In the genomic region with DNA sequence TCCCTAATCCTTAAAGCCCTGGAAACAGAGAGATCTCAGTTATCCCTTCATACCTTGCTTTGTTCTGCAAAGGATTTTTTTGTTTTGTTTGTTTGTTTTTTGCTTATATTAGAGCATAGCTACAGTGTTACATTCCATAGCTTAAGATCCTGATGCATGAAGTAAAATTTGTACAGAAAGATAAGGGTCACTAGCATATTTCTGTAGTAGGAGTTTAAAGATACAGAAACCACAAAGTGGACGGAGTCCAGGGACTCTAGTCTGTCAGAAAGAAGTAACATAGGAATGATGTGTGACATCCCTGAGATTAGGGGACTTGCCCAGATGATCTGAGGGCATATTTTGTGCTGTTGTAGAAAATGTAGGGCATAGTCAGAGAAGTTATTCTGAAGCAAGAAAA, we compare ENCODE assay signal across 25 cellular contexts.
"Had no signal": no experiment of that assay in that cellular context is flagged by ENCODE, and none has a peak within 500 bp of the region (broad histone marks: within the 10 kb centered on the region; RNA-seq: fewer than 3 reads in every experiment).

No MANE protein-coding gene starts in this region.

- H3K27ac Mint-ChIP-seq: activated naive CD4-positive, alpha-beta T cell treated with anti-CD3 and anti-CD28 coated beads, Interleukin-2, amount 10 ng/mL, durations not matched to agents 7 days and 5 days; activated T-cell treated with anti-CD3 and anti-CD28 coated beads, Interleukin-2, amount 50 U/mL, for 72 hours; dendritic cell treated with granulocyte-macrophage colony-stimulating factor and Interleukin-4, amounts not matched to agents 40 ng/mL and 50 ng/mL, for 4 days; stimulated activated effector memory CD8-positive, alpha-beta T cell treated with anti-CD3 and anti-CD28 coated beads, Interleukin-12 subunit alpha, Interleukin-12 subunit beta, amount 100 ng/mL, for 72 hours had no signal

- DNase-seq: activated CD4-positive, alpha-beta T cell treated with anti-CD3 and anti-CD28 coated beads for 4 hours; activated CD4-positive, alpha-beta T cell treated with anti-CD3 and anti-CD28 coated beads, Interleukin-2, amount 50 U/mL, for 48 hours; activated CD4-positive, CD25-positive, alpha-beta regulatory T cell; activated effector memory CD4-positive, alpha-beta T cell treated with Interleukin-2 at 50 U/mL for 16 hours; activated naive CD4-positive, alpha-beta T cell treated with anti-CD3 and anti-CD28 coated beads, Interleukin-2, amount 10 ng/mL, durations not matched to agents 7 days and 5 days; activated T-cell treated with anti-CD3 and anti-CD28 coated beads, Interleukin-2, amount 50 U/mL, for 72 hours; aorta; brain microvascular endothelial cell; caudate nucleus; effector memory CD4-positive, alpha-beta T cell; hippocampal formation; kidney glomerular epithelial cell; left lung; naive thymus-derived CD4-positive, alpha-beta T cell; occipital lobe; small intestine; stimulated activated CD4-positive, alpha-beta T cell treated with anti-CD3 and anti-CD28 coated beads, Interleukin-2, amount 100 ng/mL, for 24 hours; stimulated activated naive CD8-positive, alpha-beta T cell treated with anti-CD3 and anti-CD28 coated beads, Interleukin-15, amount 100 ng/mL, for 72 hours; tibial artery had no signal

- H3K9me3 Mint-ChIP-seq: activated naive CD4-positive, alpha-beta T cell treated with anti-CD3 and anti-CD28 coated beads, Interleukin-2, amount 10 ng/mL, durations not matched to agents 7 days and 5 days; activated T-cell treated with anti-CD3 and anti-CD28 coated beads, Interleukin-2, amount 50 U/mL, for 72 hours; dendritic cell treated with granulocyte-macrophage colony-stimulating factor and Interleukin-4, amounts not matched to agents 40 ng/mL and 50 ng/mL, for 4 days; naive thymus-derived CD4-positive, alpha-beta T cell; stimulated activated effector memory CD8-positive, alpha-beta T cell treated with anti-CD3 and anti-CD28 coated beads, Interleukin-12 subunit alpha, Interleukin-12 subunit beta, amount 100 ng/mL, for 72 hours; stimulated activated naive CD8-positive, alpha-beta T cell treated with anti-CD3 and anti-CD28 coated beads, Interleukin-15, amount 100 ng/mL, for 72 hours had no signal

- H3K4me1 Mint-ChIP-seq: stimulated activated effector memory CD8-positive, alpha-beta T cell treated with anti-CD3 and anti-CD28 coated beads, Interleukin-12 subunit alpha, Interleukin-12 subunit beta, amount 100 ng/mL, for 72 hours; stimulated activated naive CD8-positive, alpha-beta T cell treated with anti-CD3 and anti-CD28 coated beads, Interleukin-15, amount 100 ng/mL, for 72 hours had no signal

- FAIRE-seq: frontal cortex, small intestine had no signal

- H3K4me3 Mint-ChIP-seq: activated naive CD4-positive, alpha-beta T cell treated with anti-CD3 and anti-CD28 coated beads, Interleukin-2, amount 10 ng/mL, durations not matched to agents 7 days and 5 days; activated T-cell treated with anti-CD3 and anti-CD28 coated beads, Interleukin-2, amount 50 U/mL, for 72 hours; dendritic cell treated with granulocyte-macrophage colony-stimulating factor and Interleukin-4, amounts not matched to agents 40 ng/mL and 50 ng/mL, for 4 days; neural crest cell; stimulated activated effector memory CD8-positive, alpha-beta T cell treated with anti-CD3 and anti-CD28 coated beads, Interleukin-12 subunit alpha, Interleukin-12 subunit beta, amount 100 ng/mL, for 72 hours; stimulated activated naive CD8-positive, alpha-beta T cell treated with anti-CD3 and anti-CD28 coated beads, Interleukin-15, amount 100 ng/mL, for 72 hours had no signal

- H3K27me3 Mint-ChIP-seq: activated naive CD4-positive, alpha-beta T cell treated with anti-CD3 and anti-CD28 coated beads, Interleukin-2, amount 10 ng/mL, durations not matched to agents 7 days and 5 days; dendritic cell treated with granulocyte-macrophage colony-stimulating factor and Interleukin-4, amounts not matched to agents 40 ng/mL and 50 ng/mL, for 4 days; naive thymus-derived CD4-positive, alpha-beta T cell; stimulated activated naive CD8-positive, alpha-beta T cell treated with anti-CD3 and anti-CD28 coated beads, Interleukin-15, amount 100 ng/mL, for 72 hours had no signal

- ATAC-seq: activated T-cell treated with anti-CD3 and anti-CD28 coated beads, Interleukin-2, amount 50 U/mL, for 72 hours; esophagus mucosa; left lung; naive thymus-derived CD4-positive, alpha-beta T cell; sciatic nerve; stimulated activated effector memory CD8-positive, alpha-beta T cell treated with anti-CD3 and anti-CD28 coated beads, Interleukin-12 subunit alpha, Interleukin-12 subunit beta, amount 100 ng/mL, for 72 hours; stimulated activated naive CD8-positive, alpha-beta T cell treated with anti-CD3 and anti-CD28 coated beads, Interleukin-15, amount 100 ng/mL, for 72 hours had no signal
